23 cellular contexts compared by ENCODE assay signal in genomic region chr2:184498936-184499335, GRCh38.
"Had no signal": no experiment of that assay in that cellular context is flagged by ENCODE, and none has a peak within 500 bp of the region (broad histone marks: within the 10 kb centered on the region; RNA-seq: fewer than 3 reads in every experiment).

No MANE protein-coding gene starts in this region.

- FAIRE-seq: urothelium cell line had no signal

- DNase-seq: colonic mucosa; effector CD8-positive, alpha-beta T cell; endodermal cell; foreskin keratinocyte; heart left ventricle; left cardiac atrium; left lung; mesendoderm; midbrain; naive thymus-derived CD4-positive, alpha-beta T cell; stimulated activated CD4-positive, alpha-beta T cell treated with anti-CD3 and anti-CD28 coated beads, Interleukin-2, amount 100 ng/mL, for 24 hours; stimulated activated CD4-positive, alpha-beta T cell treated with anti-CD3 and anti-CD28 coated beads, Interleukin-4, amount 100 ng/mL, for 24 hours; stimulated activated naive CD8-positive, alpha-beta T cell treated with anti-CD3 and anti-CD28 coated beads, Interleukin-15, Interleukin-2, amounts not matched to agents 100 U/mL and 50 U/mL, for 24 hours; substantia nigra; testis; tibial artery; upper lobe of left lung had no signal

- H3K9me3 ChIP-seq: colonic mucosa, gastroesophageal sphincter, testis, tibial artery, upper lobe of left lung had no signal

- H3K36me3 ChIP-seq: colonic mucosa, gastroesophageal sphincter, heart left ventricle, left lung, neural progenitor cell, tibial artery, upper lobe of left lung had no signal

- H3K4me1 ChIP-seq: colonic mucosa, foreskin keratinocyte, gastroesophageal sphincter, heart left ventricle, left lung, neural progenitor cell, parathyroid adenoma, testis, tibial artery, upper lobe of left lung had no signal

- H3K4me3 ChIP-seq: colonic mucosa, gastroesophageal sphincter, heart left ventricle, hepatocyte, left lung, neural progenitor cell, testis, tibial artery, upper lobe of left lung had no signal

- H3K27me3 ChIP-seq: colonic mucosa, foreskin keratinocyte, gastroesophageal sphincter, heart left ventricle, hepatocyte, left lung, neural progenitor cell, testis, tibial artery, upper lobe of left lung had no signal

- H3K27ac ChIP-seq: colonic mucosa, epithelial cell of prostate, foreskin keratinocyte, gastroesophageal sphincter, heart left ventricle, hepatocyte, left lung, neural progenitor cell, parathyroid adenoma, testis, tibial artery, upper lobe of left lung had no signal
